13 cellular contexts compared by ENCODE assay signal in the genomic region with DNA sequence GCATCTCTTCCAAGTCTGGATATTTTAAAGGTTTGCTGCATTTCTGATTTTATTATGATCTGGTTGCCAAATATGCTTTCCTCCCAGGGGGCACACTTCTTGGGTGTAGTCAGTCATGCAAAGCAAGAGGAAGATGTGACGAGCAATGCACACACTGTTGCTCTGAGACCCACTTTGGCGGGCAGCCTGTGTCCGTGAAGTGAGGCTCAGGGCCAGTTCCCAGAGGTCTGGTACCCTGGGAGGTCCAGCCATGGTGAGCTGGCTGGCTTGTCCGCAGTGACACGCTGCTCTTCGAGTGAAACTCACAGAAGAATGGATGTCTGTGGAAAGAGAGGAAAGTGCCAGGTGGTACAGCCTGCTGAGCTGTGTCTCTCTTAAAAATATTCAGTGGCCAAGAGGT. TPM values are rescaled to one million over a fixed set of nuclear protein-coding genes. Genes with fewer than 3 reads are reported as not detected.
DNase-seq lines count a peak whose midpoint lies in the region; TF ChIP-seq lines count a peak whose summit lies in the region.
"Had no signal": no experiment of that assay in that cellular context is flagged by ENCODE, and none has a peak within 500 bp of the region (broad histone marks: within the 10 kb centered on the region; RNA-seq: fewer than 3 reads in every experiment).

No MANE protein-coding gene starts in this region.

- H3K4me3 ChIP-seq in AG04449 (ENCODE audit: low read depth, low read length) (no peak overlapping the region), fibroblast of pulmonary artery (replicated peaks; ENCODE audit: low read depth, low read length) (no peak overlapping the region)

- TF ChIP-seq CTCF in AG04449 (IDR thresholded peaks at IDR 0.05; ENCODE audit: insufficient read depth, low read length, missing control alignments), result no peak
- no peak for TF ChIP-seq CTCF in fibroblast of pulmonary artery (IDR thresholded peaks at IDR 0.05; ENCODE audit: low read length, missing control alignments)
- TF ChIP-seq CTCF in endothelial cell (IDR thresholded peaks at IDR 0.05; ENCODE audit: unreplicated experiment), result no peak

- DNase-seq in AG04449 (ENCODE audit: low read depth, low spot score), result peak; percentile 7
- peak; percentile 59 for DNase-seq in fibroblast of pulmonary artery (ENCODE audit: low read depth)
- peak; percentile 45 for DNase-seq in non-pigmented ciliary epithelial cell (ENCODE audit: low read depth)
- no peak for DNase-seq in dermis blood vessel endothelial cell
- DNase-seq in AML-193 (lab: John Stamatoyannopoulos, UW), result no peak
- DNase-seq in 8988T, result no peak
- no peak for DNase-seq in endothelial cell (ENCODE audit: low spot score)
- DNase-seq: activated CD4-positive, alpha-beta memory T cell treated with anti-CD3 and anti-CD28 coated beads for 36 hours; activated naive CD4-positive, alpha-beta T cell; naive thymus-derived CD8-positive, alpha-beta T cell had no signal

- CTCF ChIA-PET in AG04449 (lab: Yijun Ruan, JAX), result interaction anchor here (0.9 to 12.0 kb wide), 4 partner anchors 19 to 276 kb away, joined by 3 to 116 read pairs (median 6); no protein-coding TSS in a partner anchor

- H3K27me3 Mint-ChIP-seq in IgD-negative memory B cell (no peaks in the 10 kb centered on the region), endothelial cell (ENCODE audit: unreplicated experiment) (peaks cover 11% of the 10 kb centered on the region)
- H3K27me3 Mint-ChIP-seq: activated CD4-positive, alpha-beta memory T cell treated with anti-CD3 and anti-CD28 coated beads for 36 hours; naive thymus-derived CD8-positive, alpha-beta T cell had no signal

- peaks cover 8% of the 10 kb centered on the region for H3K36me3 Mint-ChIP-seq in IgD-negative memory B cell
- peaks cover 13% of the 10 kb centered on the region for H3K36me3 Mint-ChIP-seq in endothelial cell (ENCODE audit: low read depth, unreplicated experiment)

- peak overlapping the region in 3 of 4 donors; percentile 26 to 92 (median 80) for H3K4me3 Mint-ChIP-seq in IgD-negative memory B cell
- H3K4me3 Mint-ChIP-seq in endothelial cell (ENCODE audit: unreplicated experiment), result no peak overlapping the region
- H3K4me3 Mint-ChIP-seq: activated CD4-positive, alpha-beta memory T cell treated with anti-CD3 and anti-CD28 coated beads for 36 hours; naive thymus-derived CD8-positive, alpha-beta T cell; T-helper 1 cell treated with Interleukin-12 subunit alpha and Interleukin-12 subunit beta and Interleukin-4 antibody, amounts not matched to agents 30 μg/mL and 1 μg/mL, for 36 hours had no signal

- H3K4me1 Mint-ChIP-seq in IgD-negative memory B cell (peaks cover 23 to 51% (median 44%) of the 10 kb centered on the region in 3 donors), endothelial cell (ENCODE audit: unreplicated experiment) (no peaks in the 10 kb centered on the region)

- H3K27ac Mint-ChIP-seq in IgD-negative memory B cell (peak overlapping the region in 1 of 3 donors; percentile 56), endothelial cell (ENCODE audit: unreplicated experiment) (no peak overlapping the region)
- H3K27ac Mint-ChIP-seq: activated CD4-positive, alpha-beta memory T cell treated with anti-CD3 and anti-CD28 coated beads for 36 hours; T-helper 1 cell treated with Interleukin-12 subunit alpha and Interleukin-12 subunit beta and Interleukin-4 antibody, amounts not matched to agents 30 μg/mL and 1 μg/mL, for 36 hours had no signal

- POLR2A ChIA-PET in AG04449 (lab: Yijun Ruan, JAX), result no interaction called here

- no peaks in the 10 kb centered on the region for H3K9me3 Mint-ChIP-seq in IgD-negative memory B cell
- H3K9me3 Mint-ChIP-seq in endothelial cell (ENCODE audit: unreplicated experiment), result no peaks in the 10 kb centered on the region
- H3K9me3 Mint-ChIP-seq: activated CD4-positive, alpha-beta memory T cell treated with anti-CD3 and anti-CD28 coated beads for 36 hours; naive thymus-derived CD8-positive, alpha-beta T cell; T-helper 1 cell treated with Interleukin-12 subunit alpha and Interleukin-12 subunit beta and Interleukin-4 antibody, amounts not matched to agents 30 μg/mL and 1 μg/mL, for 36 hours had no signal

RNA-seq across cellular contexts. Expression of a gene that starts 52.8 kb away (rescaled TPM):
- polyA plus RNA-seq in IgD-negative memory B cell, result not detected
- total RNA-seq in dermis blood vessel endothelial cell (0.17 TPM in 1 of 2 replicates, not detected in the other), endothelial cell (ENCODE audit: unreplicated experiment) (0.21 TPM)
- total RNA-seq: activated CD4-positive, alpha-beta memory T cell treated with anti-CD3 and anti-CD28 coated beads for 36 hours; kidney epithelial cell; naive thymus-derived CD8-positive, alpha-beta T cell had no signal
- polyA plus RNA-seq: naive thymus-derived CD8-positive, alpha-beta T cell had no signal

Comparison
In these comparisons a context has a peak if more than half of its experiments do, and no peak if none do; other contexts are left out.
1. DNase-seq: peak in AG04449 (single experiment), fibroblast of pulmonary artery (single experiment) and non-pigmented ciliary epithelial cell (single experiment); none in dermis blood vessel endothelial cell (single experiment), AML-193 (0 of 2), 8988T (single experiment) and endothelial cell (single experiment).